In the genomic region with DNA sequence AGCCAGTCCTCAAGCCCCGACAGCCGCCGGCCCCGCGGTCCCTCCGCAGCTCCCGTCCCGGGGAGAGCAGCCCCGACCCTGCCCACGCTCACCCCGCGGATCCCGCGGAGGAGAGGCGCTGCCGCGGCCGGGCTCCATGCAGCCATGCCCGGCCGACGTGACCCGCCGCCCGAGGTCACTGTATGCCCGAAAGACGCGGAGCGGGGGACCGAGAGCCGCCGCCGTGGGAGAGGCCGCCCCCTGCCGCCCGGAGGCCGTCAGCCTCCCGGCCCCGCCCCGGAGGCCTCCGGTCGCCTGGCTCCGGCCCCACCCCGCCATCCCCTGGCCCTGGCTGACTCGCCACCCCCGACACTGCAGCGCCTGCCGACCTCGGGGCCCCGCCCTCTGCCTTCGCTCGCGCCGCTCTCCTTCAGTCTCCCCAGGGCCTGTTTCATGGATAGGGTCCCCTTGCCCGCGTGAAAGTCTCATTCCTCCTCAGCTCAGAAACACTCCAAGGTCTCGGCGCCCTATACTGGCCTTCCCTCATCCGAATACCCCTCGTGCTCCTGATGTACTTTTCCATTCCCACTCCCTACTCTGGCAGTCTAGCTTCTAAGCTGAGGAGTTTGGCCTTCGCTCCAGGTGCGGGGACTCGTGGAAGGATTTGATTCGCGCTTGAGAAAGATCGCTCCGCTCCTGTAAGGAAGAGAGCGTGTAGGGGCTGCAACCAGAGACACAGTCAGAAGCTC, we compare ENCODE assay signal across 1 cellular context.
TF ChIP-seq lines count a peak whose summit lies in the region.

A gene with protein sequence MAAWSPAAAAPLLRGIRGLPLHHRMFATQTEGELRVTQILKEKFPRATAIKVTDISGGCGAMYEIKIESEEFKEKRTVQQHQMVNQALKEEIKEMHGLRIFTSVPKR (minus strand): TSS at position 184 of the 728 bp plus-strand sequence. CDS start 38 bp downstream, at position 146.

TF ChIP-seq in WTC11, 78 proteins besides CTCF, POLR2A, EP300 and RAD21 (continued from another document and continues in another):
- TF ChIP-seq, protein P1, sequence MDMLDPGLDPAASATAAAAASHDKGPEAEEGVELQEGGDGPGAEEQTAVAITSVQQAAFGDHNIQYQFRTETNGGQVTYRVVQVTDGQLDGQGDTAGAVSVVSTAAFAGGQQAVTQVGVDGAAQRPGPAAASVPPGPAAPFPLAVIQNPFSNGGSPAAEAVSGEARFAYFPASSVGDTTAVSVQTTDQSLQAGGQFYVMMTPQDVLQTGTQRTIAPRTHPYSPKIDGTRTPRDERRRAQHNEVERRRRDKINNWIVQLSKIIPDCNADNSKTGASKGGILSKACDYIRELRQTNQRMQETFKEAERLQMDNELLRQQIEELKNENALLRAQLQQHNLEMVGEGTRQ (CRISPR knock-in tag; IDR thresholded peaks at IDR 0.05) = peak; percentile 7; the same call in 1 of the 2 replicates
- TF ChIP-seq, protein P2, sequence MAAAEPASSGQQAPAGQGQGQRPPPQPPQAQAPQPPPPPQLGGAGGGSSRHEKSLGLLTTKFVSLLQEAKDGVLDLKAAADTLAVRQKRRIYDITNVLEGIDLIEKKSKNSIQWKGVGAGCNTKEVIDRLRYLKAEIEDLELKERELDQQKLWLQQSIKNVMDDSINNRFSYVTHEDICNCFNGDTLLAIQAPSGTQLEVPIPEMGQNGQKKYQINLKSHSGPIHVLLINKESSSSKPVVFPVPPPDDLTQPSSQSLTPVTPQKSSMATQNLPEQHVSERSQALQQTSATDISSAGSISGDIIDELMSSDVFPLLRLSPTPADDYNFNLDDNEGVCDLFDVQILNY (CRISPR knock-in tag; IDR thresholded peaks at IDR 0.05) = no peak; the same call in 1 of the 2 replicates
- no peak for TF ChIP-seq NFE2L1 (CRISPR knock-in tag; IDR thresholded peaks at IDR 0.05)
- TF ChIP-seq FOXK1 (CRISPR knock-in tag; IDR thresholded peaks at IDR 0.05) = peak; percentile 66
- TF ChIP-seq, protein P3, sequence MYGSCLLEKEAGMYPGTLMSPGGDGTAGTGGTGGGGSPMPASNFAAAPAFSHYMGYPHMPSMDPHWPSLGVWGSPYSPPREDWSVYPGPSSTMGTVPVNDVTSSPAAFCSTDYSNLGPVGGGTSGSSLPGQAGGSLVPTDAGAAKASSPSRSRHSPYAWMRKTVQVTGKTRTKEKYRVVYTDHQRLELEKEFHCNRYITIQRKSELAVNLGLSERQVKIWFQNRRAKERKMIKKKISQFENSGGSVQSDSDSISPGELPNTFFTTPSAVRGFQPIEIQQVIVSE (CRISPR knock-in tag; IDR thresholded peaks at IDR 0.05; ENCODE audit: borderline replicate concordance) = no peak
- TF ChIP-seq ESRRA (CRISPR knock-in tag; IDR thresholded peaks at IDR 0.05; ENCODE audit: borderline replicate concordance) = peak; percentile 91; the same call in 1 of the 2 replicates
- TF ChIP-seq TCF7 (CRISPR knock-in tag; IDR thresholded peaks at IDR 0.05; ENCODE audit: low read depth) = 0 out of 2 replicates have a peak, but pooled peaks have one; percentile 44
- TF ChIP-seq, protein P4, sequence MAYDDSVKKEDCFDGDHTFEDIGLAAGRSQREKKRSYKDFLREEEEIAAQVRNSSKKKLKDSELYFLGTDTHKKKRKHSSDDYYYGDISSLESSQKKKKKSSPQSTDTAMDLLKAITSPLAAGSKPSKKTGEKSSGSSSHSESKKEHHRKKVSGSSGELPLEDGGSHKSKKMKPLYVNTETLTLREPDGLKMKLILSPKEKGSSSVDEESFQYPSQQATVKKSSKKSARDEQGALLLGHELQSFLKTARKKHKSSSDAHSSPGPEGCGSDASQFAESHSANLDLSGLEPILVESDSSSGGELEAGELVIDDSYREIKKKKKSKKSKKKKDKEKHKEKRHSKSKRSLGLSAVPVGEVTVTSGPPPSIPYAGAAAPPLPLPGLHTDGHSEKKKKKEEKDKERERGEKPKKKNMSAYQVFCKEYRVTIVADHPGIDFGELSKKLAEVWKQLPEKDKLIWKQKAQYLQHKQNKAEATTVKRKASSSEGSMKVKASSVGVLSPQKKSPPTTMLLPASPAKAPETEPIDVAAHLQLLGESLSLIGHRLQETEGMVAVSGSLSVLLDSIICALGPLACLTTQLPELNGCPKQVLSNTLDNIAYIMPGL (CRISPR knock-in tag; IDR thresholded peaks at IDR 0.05) = peak; percentile 94
- TF ChIP-seq EMX1 (CRISPR knock-in tag; IDR thresholded peaks at IDR 0.05) = 0 out of 2 replicates have a peak, but pooled peaks have one; percentile 19
- TF ChIP-seq, protein P5, sequence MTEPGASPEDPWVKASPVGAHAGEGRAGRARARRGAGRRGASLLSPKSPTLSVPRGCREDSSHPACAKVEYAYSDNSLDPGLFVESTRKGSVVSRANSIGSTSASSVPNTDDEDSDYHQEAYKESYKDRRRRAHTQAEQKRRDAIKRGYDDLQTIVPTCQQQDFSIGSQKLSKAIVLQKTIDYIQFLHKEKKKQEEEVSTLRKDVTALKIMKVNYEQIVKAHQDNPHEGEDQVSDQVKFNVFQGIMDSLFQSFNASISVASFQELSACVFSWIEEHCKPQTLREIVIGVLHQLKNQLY (CRISPR knock-in tag; IDR thresholded peaks at IDR 0.05) = no peak
- TF ChIP-seq FOXP1 (CRISPR knock-in tag; IDR thresholded peaks at IDR 0.05; ENCODE audit: borderline replicate concordance) = peak; percentile 61; the same call in 1 of the 2 replicates
- peak; percentile 26; the same call in 1 of the 2 replicates for TF ChIP-seq ZNF317 (CRISPR knock-in tag; IDR thresholded peaks at IDR 0.05; ENCODE audit: borderline replicate concordance, low read depth)
- TF ChIP-seq NFATC4 (CRISPR knock-in tag; IDR thresholded peaks at IDR 0.05) = peak; percentile 68; the same call in 1 of the 2 replicates
- TF ChIP-seq NR3C1 (CRISPR knock-in tag; conservative IDR thresholded peaks at IDR 0.05; ENCODE audit: low read depth) = 0 out of 2 replicates have a peak, but pooled peaks have one; percentile 74
- TF ChIP-seq, protein P6, sequence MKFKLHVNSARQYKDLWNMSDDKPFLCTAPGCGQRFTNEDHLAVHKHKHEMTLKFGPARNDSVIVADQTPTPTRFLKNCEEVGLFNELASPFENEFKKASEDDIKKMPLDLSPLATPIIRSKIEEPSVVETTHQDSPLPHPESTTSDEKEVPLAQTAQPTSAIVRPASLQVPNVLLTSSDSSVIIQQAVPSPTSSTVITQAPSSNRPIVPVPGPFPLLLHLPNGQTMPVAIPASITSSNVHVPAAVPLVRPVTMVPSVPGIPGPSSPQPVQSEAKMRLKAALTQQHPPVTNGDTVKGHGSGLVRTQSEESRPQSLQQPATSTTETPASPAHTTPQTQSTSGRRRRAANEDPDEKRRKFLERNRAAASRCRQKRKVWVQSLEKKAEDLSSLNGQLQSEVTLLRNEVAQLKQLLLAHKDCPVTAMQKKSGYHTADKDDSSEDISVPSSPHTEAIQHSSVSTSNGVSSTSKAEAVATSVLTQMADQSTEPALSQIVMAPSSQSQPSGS (CRISPR knock-in tag; IDR thresholded peaks at IDR 0.05; ENCODE audit: borderline replicate concordance, low read depth) = no peak
- no peak for TF ChIP-seq NR1H2 (CRISPR knock-in tag; IDR thresholded peaks at IDR 0.05)
- TF ChIP-seq GRHL2 (CRISPR knock-in tag; IDR thresholded peaks at IDR 0.05; ENCODE audit: insufficient replicate concordance, severe bottlenecking) = no peak
- peak; percentile 81 for TF ChIP-seq ETV6 (CRISPR knock-in tag; IDR thresholded peaks at IDR 0.05)
- TF ChIP-seq TEAD4 (CRISPR knock-in tag; IDR thresholded peaks at IDR 0.05) = no peak
- TF ChIP-seq, protein P7, sequence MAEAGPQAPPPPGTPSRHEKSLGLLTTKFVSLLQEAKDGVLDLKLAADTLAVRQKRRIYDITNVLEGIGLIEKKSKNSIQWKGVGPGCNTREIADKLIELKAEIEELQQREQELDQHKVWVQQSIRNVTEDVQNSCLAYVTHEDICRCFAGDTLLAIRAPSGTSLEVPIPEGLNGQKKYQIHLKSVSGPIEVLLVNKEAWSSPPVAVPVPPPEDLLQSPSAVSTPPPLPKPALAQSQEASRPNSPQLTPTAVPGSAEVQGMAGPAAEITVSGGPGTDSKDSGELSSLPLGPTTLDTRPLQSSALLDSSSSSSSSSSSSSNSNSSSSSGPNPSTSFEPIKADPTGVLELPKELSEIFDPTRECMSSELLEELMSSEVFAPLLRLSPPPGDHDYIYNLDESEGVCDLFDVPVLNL (CRISPR knock-in tag; IDR thresholded peaks at IDR 0.05; ENCODE audit: borderline replicate concordance, low read depth) = 0 out of 2 replicates have a peak, but pooled peaks have one; percentile 59
- TF ChIP-seq TP53 (CRISPR knock-in tag; IDR thresholded peaks at IDR 0.05) = peak; percentile 51; the same call in 1 of the 2 replicates
- TF ChIP-seq SP1 (CRISPR knock-in tag; conservative IDR thresholded peaks at IDR 0.05) = peak; percentile 85
- peak; percentile 65; the same call in 1 of the 2 replicates for TF ChIP-seq JUN (CRISPR knock-in tag; IDR thresholded peaks at IDR 0.05)
- 0 out of 2 replicates have a peak, but pooled peaks have one; percentile 25 for TF ChIP-seq MYBL2 (CRISPR knock-in tag; IDR thresholded peaks at IDR 0.05)
- TF ChIP-seq NR2C2 (CRISPR knock-in tag; IDR thresholded peaks at IDR 0.05) = peak; percentile 66
- TF ChIP-seq PRRX2 (CRISPR knock-in tag; IDR thresholded peaks at IDR 0.05) = 0 out of 2 replicates have a peak, but pooled peaks have one; percentile 52
- TF ChIP-seq GABPB1 (CRISPR knock-in tag; IDR thresholded peaks at IDR 0.05) = peak; percentile 82
- no peak for TF ChIP-seq ZNF263 (CRISPR knock-in tag; IDR thresholded peaks at IDR 0.05; ENCODE audit: low read depth)
- TF ChIP-seq, protein P8, sequence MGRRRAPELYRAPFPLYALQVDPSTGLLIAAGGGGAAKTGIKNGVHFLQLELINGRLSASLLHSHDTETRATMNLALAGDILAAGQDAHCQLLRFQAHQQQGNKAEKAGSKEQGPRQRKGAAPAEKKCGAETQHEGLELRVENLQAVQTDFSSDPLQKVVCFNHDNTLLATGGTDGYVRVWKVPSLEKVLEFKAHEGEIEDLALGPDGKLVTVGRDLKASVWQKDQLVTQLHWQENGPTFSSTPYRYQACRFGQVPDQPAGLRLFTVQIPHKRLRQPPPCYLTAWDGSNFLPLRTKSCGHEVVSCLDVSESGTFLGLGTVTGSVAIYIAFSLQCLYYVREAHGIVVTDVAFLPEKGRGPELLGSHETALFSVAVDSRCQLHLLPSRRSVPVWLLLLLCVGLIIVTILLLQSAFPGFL (CRISPR knock-in tag; IDR thresholded peaks at IDR 0.05; ENCODE audit: borderline replicate concordance) = 0 out of 2 replicates have a peak, but pooled peaks have one; percentile 60
- TF ChIP-seq OVOL2 (CRISPR knock-in tag; IDR thresholded peaks at IDR 0.05; ENCODE audit: borderline replicate concordance) = no peak
- TF ChIP-seq, protein P9, sequence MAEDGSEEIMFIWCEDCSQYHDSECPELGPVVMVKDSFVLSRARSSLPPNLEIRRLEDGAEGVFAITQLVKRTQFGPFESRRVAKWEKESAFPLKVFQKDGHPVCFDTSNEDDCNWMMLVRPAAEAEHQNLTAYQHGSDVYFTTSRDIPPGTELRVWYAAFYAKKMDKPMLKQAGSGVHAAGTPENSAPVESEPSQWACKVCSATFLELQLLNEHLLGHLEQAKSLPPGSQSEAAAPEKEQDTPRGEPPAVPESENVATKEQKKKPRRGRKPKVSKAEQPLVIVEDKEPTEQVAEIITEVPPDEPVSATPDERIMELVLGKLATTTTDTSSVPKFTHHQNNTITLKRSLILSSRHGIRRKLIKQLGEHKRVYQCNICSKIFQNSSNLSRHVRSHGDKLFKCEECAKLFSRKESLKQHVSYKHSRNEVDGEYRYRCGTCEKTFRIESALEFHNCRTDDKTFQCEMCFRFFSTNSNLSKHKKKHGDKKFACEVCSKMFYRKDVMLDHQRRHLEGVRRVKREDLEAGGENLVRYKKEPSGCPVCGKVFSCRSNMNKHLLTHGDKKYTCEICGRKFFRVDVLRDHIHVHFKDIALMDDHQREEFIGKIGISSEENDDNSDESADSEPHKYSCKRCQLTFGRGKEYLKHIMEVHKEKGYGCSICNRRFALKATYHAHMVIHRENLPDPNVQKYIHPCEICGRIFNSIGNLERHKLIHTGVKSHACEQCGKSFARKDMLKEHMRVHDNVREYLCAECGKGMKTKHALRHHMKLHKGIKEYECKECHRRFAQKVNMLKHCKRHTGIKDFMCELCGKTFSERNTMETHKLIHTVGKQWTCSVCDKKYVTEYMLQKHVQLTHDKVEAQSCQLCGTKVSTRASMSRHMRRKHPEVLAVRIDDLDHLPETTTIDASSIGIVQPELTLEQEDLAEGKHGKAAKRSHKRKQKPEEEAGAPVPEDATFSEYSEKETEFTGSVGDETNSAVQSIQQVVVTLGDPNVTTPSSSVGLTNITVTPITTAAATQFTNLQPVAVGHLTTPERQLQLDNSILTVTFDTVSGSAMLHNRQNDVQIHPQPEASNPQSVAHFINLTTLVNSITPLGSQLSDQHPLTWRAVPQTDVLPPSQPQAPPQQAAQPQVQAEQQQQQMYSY (CRISPR knock-in tag; IDR thresholded peaks at IDR 0.05) = no peak
- TF ChIP-seq, protein P10, sequence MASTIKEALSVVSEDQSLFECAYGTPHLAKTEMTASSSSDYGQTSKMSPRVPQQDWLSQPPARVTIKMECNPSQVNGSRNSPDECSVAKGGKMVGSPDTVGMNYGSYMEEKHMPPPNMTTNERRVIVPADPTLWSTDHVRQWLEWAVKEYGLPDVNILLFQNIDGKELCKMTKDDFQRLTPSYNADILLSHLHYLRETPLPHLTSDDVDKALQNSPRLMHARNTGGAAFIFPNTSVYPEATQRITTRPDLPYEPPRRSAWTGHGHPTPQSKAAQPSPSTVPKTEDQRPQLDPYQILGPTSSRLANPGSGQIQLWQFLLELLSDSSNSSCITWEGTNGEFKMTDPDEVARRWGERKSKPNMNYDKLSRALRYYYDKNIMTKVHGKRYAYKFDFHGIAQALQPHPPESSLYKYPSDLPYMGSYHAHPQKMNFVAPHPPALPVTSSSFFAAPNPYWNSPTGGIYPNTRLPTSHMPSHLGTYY (CRISPR knock-in tag; IDR thresholded peaks at IDR 0.05) = no peak
- TF ChIP-seq, protein P11, sequence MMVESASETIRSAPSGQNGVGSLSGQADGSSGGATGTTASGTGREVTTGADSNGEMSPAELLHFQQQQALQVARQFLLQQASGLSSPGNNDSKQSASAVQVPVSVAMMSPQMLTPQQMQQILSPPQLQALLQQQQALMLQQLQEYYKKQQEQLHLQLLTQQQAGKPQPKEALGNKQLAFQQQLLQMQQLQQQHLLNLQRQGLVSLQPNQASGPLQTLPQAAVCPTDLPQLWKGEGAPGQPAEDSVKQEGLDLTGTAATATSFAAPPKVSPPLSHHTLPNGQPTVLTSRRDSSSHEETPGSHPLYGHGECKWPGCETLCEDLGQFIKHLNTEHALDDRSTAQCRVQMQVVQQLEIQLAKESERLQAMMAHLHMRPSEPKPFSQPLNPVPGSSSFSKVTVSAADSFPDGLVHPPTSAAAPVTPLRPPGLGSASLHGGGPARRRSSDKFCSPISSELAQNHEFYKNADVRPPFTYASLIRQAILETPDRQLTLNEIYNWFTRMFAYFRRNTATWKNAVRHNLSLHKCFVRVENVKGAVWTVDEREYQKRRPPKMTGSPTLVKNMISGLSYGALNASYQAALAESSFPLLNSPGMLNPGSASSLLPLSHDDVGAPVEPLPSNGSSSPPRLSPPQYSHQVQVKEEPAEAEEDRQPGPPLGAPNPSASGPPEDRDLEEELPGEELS (CRISPR knock-in tag; IDR thresholded peaks at IDR 0.05) = peak; percentile 48; the same call in 1 of the 2 replicates
- TF ChIP-seq, protein P12, sequence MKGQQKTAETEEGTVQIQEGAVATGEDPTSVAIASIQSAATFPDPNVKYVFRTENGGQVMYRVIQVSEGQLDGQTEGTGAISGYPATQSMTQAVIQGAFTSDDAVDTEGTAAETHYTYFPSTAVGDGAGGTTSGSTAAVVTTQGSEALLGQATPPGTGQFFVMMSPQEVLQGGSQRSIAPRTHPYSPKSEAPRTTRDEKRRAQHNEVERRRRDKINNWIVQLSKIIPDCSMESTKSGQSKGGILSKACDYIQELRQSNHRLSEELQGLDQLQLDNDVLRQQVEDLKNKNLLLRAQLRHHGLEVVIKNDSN (CRISPR knock-in tag; IDR thresholded peaks at IDR 0.05) = no peak
